10 cellular contexts compared by ENCODE assay signal in genomic region chr11:120306519-120307242, GRCh38. TPM values are rescaled to one million over a fixed set of nuclear protein-coding genes. Genes with fewer than 3 reads are reported as not detected.
DNase-seq lines count a peak whose midpoint lies in the region; ATAC-seq and TF ChIP-seq lines count a peak whose summit lies in the region.
"Had no signal": no experiment of that assay in that cellular context is flagged by ENCODE, and none has a peak within 500 bp of the region (broad histone marks: within the 10 kb centered on the region; RNA-seq: fewer than 3 reads in every experiment).

No MANE protein-coding gene starts in this region.

- H3K4me1 ChIP-seq in hepatocyte (ENCODE audit: insufficient read depth) = no peaks in the 10 kb centered on the region

- ATAC-seq in HG02678 (IDR thresholded peaks at IDR 0.05; ENCODE audit: unreplicated experiment) (no peak), HG03025 (IDR thresholded peaks at IDR 0.05; ENCODE audit: low FRiP score, unreplicated experiment) (no peak)

- no peaks in the 10 kb centered on the region for H3K9me2 ChIP-seq in hepatocyte (replicated peaks; ENCODE audit: insufficient read depth)

- H2AFZ ChIP-seq in hepatocyte = no peak overlapping the region

- no peak overlapping the region for H3K27ac ChIP-seq in hepatocyte
- H3K27ac ChIP-seq: BLaER1 treated with 17β-estradiol and CSF1 and Interleukin-3, amounts not matched to agents 10 nM and 100 nM; KMS-11 had no signal

- H3K79me2 ChIP-seq in hepatocyte = no peaks in the 10 kb centered on the region

- TF ChIP-seq CTCF in WI38 (IDR thresholded peaks at IDR 0.05; ENCODE audit: low read depth, low read length) = peak; percentile 76
- TF ChIP-seq CTCF in hepatocyte (IDR thresholded peaks at IDR 0.05; ENCODE audit: poor library complexity) = peak; percentile 30

- H4K20me1 ChIP-seq in hepatocyte (ENCODE audit: insufficient read depth, poor library complexity, severe bottlenecking) = no peaks in the 10 kb centered on the region

- H3K27me3 ChIP-seq in hepatocyte = no peaks in the 10 kb centered on the region
- H3K27me3 ChIP-seq: BLaER1 treated with 17β-estradiol and CSF1 and Interleukin-3, amounts not matched to agents 10 nM and 100 nM had no signal

- H3K36me3 ChIP-seq in hepatocyte (replicated peaks; ENCODE audit: insufficient read depth, low read depth) = no peaks in the 10 kb centered on the region
- H3K36me3 ChIP-seq: BLaER1 treated with 17β-estradiol and CSF1 and Interleukin-3, amounts not matched to agents 10 nM and 100 nM had no signal

- WGBS in hepatocyte (ENCODE audit: low lambda C conversion rate, missing lambda C conversion rate) = 49% methylated on average over 11 of the region's 11 CpGs

- peak; percentile 69 for DNase-seq in 8988T
- DNase-seq in HCEC 1CT = peak; percentile 89
- peak; percentile 81 for DNase-seq in hepatocyte (ENCODE audit: low spot score)
- no peak for DNase-seq in activated naive CD4-positive, alpha-beta T cell (lab: John Stamatoyannopoulos, UW)
- no peak for DNase-seq in stimulated activated CD4-positive, alpha-beta T cell treated with anti-CD3 and anti-CD28 coated beads, Interleukin-2, amount 100 ng/mL, for 48 hours

- H3K4me3 ChIP-seq in WI38 (ENCODE audit: low read depth, low read length) (no peak overlapping the region), hepatocyte (no peak overlapping the region)
- H3K4me3 ChIP-seq: BLaER1 treated with 17β-estradiol and CSF1 and Interleukin-3, amounts not matched to agents 10 nM and 100 nM had no signal

- no peaks in the 10 kb centered on the region for H3K9me3 ChIP-seq in hepatocyte (ENCODE audit: low read depth)
- H3K9me3 ChIP-seq: BLaER1 treated with 17β-estradiol and CSF1 and Interleukin-3, amounts not matched to agents 10 nM and 100 nM had no signal

- no peak overlapping the region for H3K4me2 ChIP-seq in hepatocyte
- H3K4me2 ChIP-seq: KMS-11 had no signal

RNA-seq across cellular contexts. Expression of gene TLCD5, which starts 18.4 kb away (rescaled TPM):
- total RNA-seq in hepatocyte = 9.0 and 10.7 TPM in 2 replicates
- 8.7 and 10.3 TPM in 2 replicates for polyA plus RNA-seq in hepatocyte

RNA-seq across cellular contexts. Expression of gene ARHGEF12, which starts 29.5 kb away (rescaled TPM):
- total RNA-seq in hepatocyte = 69.9 and 75.1 TPM in 2 replicates
- 21.2 and 22.9 TPM in 2 replicates for polyA plus RNA-seq in hepatocyte

Comparison
In these comparisons a context has a peak if more than half of its experiments do, and no peak if none do; other contexts are left out.
1. DNase-seq: peak in 8988T (single experiment), HCEC 1CT (single experiment) and hepatocyte (single experiment); none in activated naive CD4-positive, alpha-beta T cell (0 of 4) and stimulated activated CD4-positive, alpha-beta T cell treated with anti-CD3 and anti-CD28 coated beads, Interleukin-2, amount 100 ng/mL, for 48 hours (0 of 2).